8 cellular contexts compared by ENCODE assay signal in genomic region chr18:36296591-36297418, GRCh38. TPM values are rescaled to one million over a fixed set of nuclear protein-coding genes. Genes with fewer than 3 reads are reported as not detected.
DNase-seq lines count a peak whose midpoint lies in the region; ATAC-seq and TF ChIP-seq lines count a peak whose summit lies in the region.

No MANE protein-coding gene starts in this region.

- TF ChIP-seq CTCF in VCaP (conservative IDR thresholded peaks at IDR 0.05) (peak; percentile 61), fibroblast of the aortic adventitia (IDR thresholded peaks at IDR 0.05; ENCODE audit: insufficient read depth, low read length) (peak; percentile 68)

- no peaks in the 10 kb centered on the region for H3K36me3 ChIP-seq in GM23248 (ENCODE audit: low read depth)
- no peaks in the 10 kb centered on the region for H3K36me3 ChIP-seq in Karpas-422 (ENCODE audit: insufficient read depth, low read length)

- H3K9me2 ChIP-seq in GM23248 (ENCODE audit: insufficient read depth) (no peaks in the 10 kb centered on the region), Karpas-422 (replicated peaks; ENCODE audit: insufficient read depth, low read length) (no peaks in the 10 kb centered on the region)

- no peaks in the 10 kb centered on the region for H3K9me3 ChIP-seq in GM23248 (ENCODE audit: low read depth)
- no peaks in the 10 kb centered on the region for H3K9me3 ChIP-seq in Karpas-422 (ENCODE audit: low read length)

- peak overlapping the region; percentile 87 for H3K4me3 ChIP-seq in GM23248
- peak overlapping the region; percentile 63 for H3K4me3 ChIP-seq in fibroblast of the aortic adventitia (ENCODE audit: low read depth, low read length)
- no peak overlapping the region for H3K4me3 ChIP-seq in Karpas-422 (ENCODE audit: low read length)

- H3K9me3 Mint-ChIP-seq in naive B cell = no peaks in the 10 kb centered on the region

- H4K20me1 ChIP-seq in GM23248 (ENCODE audit: insufficient read depth) = no peaks in the 10 kb centered on the region
- no peaks in the 10 kb centered on the region for H4K20me1 ChIP-seq in Karpas-422 (ENCODE audit: insufficient read depth, low read depth, low read length)

- H3K27ac Mint-ChIP-seq in naive B cell = no peak overlapping the region

- H3K4me1 Mint-ChIP-seq in naive B cell = no peaks in the 10 kb centered on the region

- H3K36me3 Mint-ChIP-seq in naive B cell = no peaks in the 10 kb centered on the region

- peak overlapping the region in 6 of 8 donors; percentile 37 to 74 (median 55) for H3K4me3 Mint-ChIP-seq in naive B cell

- H3K4me2 ChIP-seq in GM23248 (ENCODE audit: unreplicated experiment) (peak overlapping the region; percentile 75), Karpas-422 (ENCODE audit: low read depth, low read length, poor library complexity, severe bottlenecking) (no peak overlapping the region)

- peak overlapping the region; percentile 80 for H3K9ac ChIP-seq in GM23248
- H3K9ac ChIP-seq in Karpas-422 (ENCODE audit: low read length) = no peak overlapping the region

- H2AFZ ChIP-seq in GM23248 (peak overlapping the region; percentile 83), Karpas-422 (ENCODE audit: low read length) (no peak overlapping the region)

- ATAC-seq in naive B cell (ENCODE audit: low read depth in 2 of 2) (peak; percentile 27 to 31), GM18873 (IDR thresholded peaks at IDR 0.05; ENCODE audit: low FRiP score, unreplicated experiment) (no peak)

- H3K79me2 ChIP-seq in GM23248 (ENCODE audit: insufficient read depth) = peaks cover 31% of the 10 kb centered on the region
- no peaks in the 10 kb centered on the region for H3K79me2 ChIP-seq in Karpas-422 (ENCODE audit: low read length)

- H3K27ac ChIP-seq in GM23248 (peak overlapping the region; percentile 63), VCaP (peak overlapping the region; percentile 88), Karpas-422 (ENCODE audit: low read length) (no peak overlapping the region)

- H3K27me3 Mint-ChIP-seq in naive B cell = peaks cover 23 to 27% (median 25%) of the 10 kb centered on the region in 3 donors

- H3K4me1 ChIP-seq in GM23248 (ENCODE audit: insufficient read depth) = peaks cover 16% of the 10 kb centered on the region
- H3K4me1 ChIP-seq in Karpas-422 (ENCODE audit: low read length) = no peaks in the 10 kb centered on the region

- no peaks in the 10 kb centered on the region for H3K27me3 ChIP-seq in GM23248 (replicated peaks; ENCODE audit: insufficient read depth)
- H3K27me3 ChIP-seq in Karpas-422 (ENCODE audit: low read length) = no peaks in the 10 kb centered on the region

- 1 to 2% methylated on average over 38 to 50 of the region's 50 CpGs for WGBS in GM23248 (ENCODE audit: low coverage in 1 of 2, low lambda C conversion rate in 2 of 2, missing lambda C conversion rate in 2 of 2), 2 experiments

- in situ Hi-C loops in GM23248 (cut with MboI) = no loop called here

- DNase-seq in ELF-1 (ENCODE audit: low read depth, low spot score) (peak; percentile 70), GM23248 (peak; percentile 89), NCI-H1105 (lab: John Stamatoyannopoulos, UW) (peak; percentile 88), fibroblast of the aortic adventitia (ENCODE audit: low read depth) (peak; percentile 82), naive B cell (no peak), Karpas-422 (no peak)

- peaks cover 37% of the 10 kb centered on the region for H3F3A ChIP-seq in GM23248 (ENCODE audit: insufficient read depth)

RNA-seq across cellular contexts. Expression of gene FHOD3, which starts 0.7 kb away (rescaled TPM):
- 10.1 and 13.5 TPM in 2 replicates for total RNA-seq in GM23248 (2014; rRNA removed; shearing (Covaris generic))
- polyA plus RNA-seq in GM23248 (2016; fragmentation: Nextera tagmentation; extraction: Ambion mirVana) = 1.4 and 1.6 TPM in 2 replicates
- 3.0 and 3.3 TPM in 2 replicates for total RNA-seq in fibroblast of the aortic adventitia (ENCODE audit: low replicate concordance)
- not detected for polyA plus RNA-seq in naive B cell (ENCODE audit: low read depth in 6 of 6)
- 23.4 and 26.6 TPM in 2 replicates for total RNA-seq in Karpas-422 (2014; rRNA removed; shearing (Covaris generic); ENCODE audit: low replicate concordance)

Comparison
In these comparisons a context has a peak if more than half of its experiments do, and no peak if none do; other contexts are left out.
1. DNase-seq: peak in ELF-1 (single experiment), GM23248 (single experiment), NCI-H1105 (single experiment) and fibroblast of the aortic adventitia (single experiment); none in naive B cell (single experiment) and Karpas-422 (single experiment).